Comparison of ENCODE assay signal across 9 cellular contexts in the genomic region with DNA sequence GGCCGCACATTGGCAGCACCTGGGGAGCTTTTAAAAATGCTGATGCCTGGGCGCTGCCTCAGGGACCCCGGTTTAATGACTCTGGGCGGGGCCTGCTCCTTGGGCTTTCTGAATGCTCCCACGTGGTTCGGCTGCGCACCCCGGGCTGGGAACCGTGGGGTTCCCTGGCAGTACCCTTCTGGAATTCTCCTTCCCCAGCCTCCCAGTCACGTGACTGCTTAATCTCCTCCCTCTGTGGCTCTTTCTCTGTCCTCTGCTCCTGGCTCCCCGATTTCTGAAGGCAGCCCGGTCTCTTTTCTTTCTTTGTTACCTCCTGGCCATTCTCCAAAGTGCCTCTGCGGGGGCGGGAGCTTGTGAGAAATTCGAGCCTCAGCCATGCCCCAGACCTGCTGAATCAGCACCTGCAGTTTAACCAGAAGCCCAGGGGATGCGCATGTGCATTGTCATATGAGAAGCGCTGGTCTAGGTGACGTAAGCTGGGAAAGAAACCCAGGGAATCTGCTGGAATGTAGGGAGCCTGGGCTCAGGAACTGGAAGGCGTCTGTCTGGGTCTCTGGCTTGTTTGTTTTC. TPM values are rescaled to one million over a fixed set of nuclear protein-coding genes. Genes with fewer than 3 reads are reported as not detected.
DNase-seq lines count a peak whose midpoint lies in the region; ATAC-seq and TF ChIP-seq lines count a peak whose summit lies in the region.
"Had no signal": no experiment of that assay in that cellular context is flagged by ENCODE, and none has a peak within 500 bp of the region (broad histone marks: within the 10 kb centered on the region; RNA-seq: fewer than 3 reads in every experiment).

No MANE protein-coding gene starts in this region.

- H3K27ac ChIP-seq in gastrocnemius medialis = peak overlapping the region; percentile 84 to 92 (median 86)

- ATAC-seq in left cardiac atrium = peak; percentile 79 to 80
- ATAC-seq in gastrocnemius medialis = peak; percentile 31 to 60
- no peak for ATAC-seq in HG03108 (IDR thresholded peaks at IDR 0.05; ENCODE audit: unreplicated experiment)

- peak in 1 of 2 donors; percentile 33 for TF ChIP-seq POLR2A in gastrocnemius medialis (IDR thresholded peaks at IDR 0.05)

- H3K4me3 ChIP-seq in H7 (ENCODE audit: insufficient read depth, low read depth, low read length) (peak overlapping the region; percentile 34), gastrocnemius medialis (peak overlapping the region in 2 of 4 donors; percentile 5 to 25)

- no peaks in the 10 kb centered on the region for H3K36me3 ChIP-seq in H7 (replicated peaks; ENCODE audit: control insufficient read depth, insufficient read depth, low read length)
- no peaks in the 10 kb centered on the region for H3K36me3 ChIP-seq in gastrocnemius medialis

- no peaks in the 10 kb centered on the region for H3K9me3 ChIP-seq in gastrocnemius medialis

- no peaks in the 10 kb centered on the region for H3K27me3 ChIP-seq in H7 (ENCODE audit: control insufficient read depth, insufficient read depth, low read length)
- no peaks in the 10 kb centered on the region for H3K27me3 ChIP-seq in gastrocnemius medialis

- intact Hi-C loops in left cardiac atrium (cut with DNase I) = no loop called here
- intact Hi-C loops in gastrocnemius medialis (cut with DNase I; ENCODE audit: low total_unique reads) = loop anchor here (10.0 kb wide), 1 partner anchor 1371 kb away; no protein-coding TSS in a partner anchor

- DNase-seq in H7 (peak; percentile 91), T1000 (lab: John Stamatoyannopoulos, UW) (peak; percentile 56), left cardiac atrium (peak; percentile 67), gastrocnemius medialis (peak; percentile 70 to 72), SKM-1 (lab: John Stamatoyannopoulos, UW; ENCODE audit: unreplicated experiment) (no peak), NOMO-1 treated with DMSO at 0.1 percent for 48 hours (lab: John Stamatoyannopoulos, UW; ENCODE audit: unreplicated experiment) (no peak), NCI-H526 treated with DMSO at 0.1 percent for 48 hours (lab: John Stamatoyannopoulos, UW) (no peak)
- DNase-seq: activated B cell treated with CpG ODN at 0.5 μM for 24 hours had no signal

- no peak for TF ChIP-seq CTCF in gastrocnemius medialis (IDR thresholded peaks at IDR 0.05 in 4 of 5, conservative IDR thresholded peaks at IDR 0.05 in 1 of 5)

- in situ Hi-C loops in gastrocnemius medialis (cut with MboI; ENCODE audit: low sequenced_read_pairs in 4 of 4) = no loop called here

- peaks cover 34 to 56% of the 10 kb centered on the region in 2 donors for H3K4me1 ChIP-seq in gastrocnemius medialis

RNA-seq across cellular contexts. Expression of gene CLCN4, which starts 16.6 kb away (rescaled TPM):
- 4.2 and 4.3 TPM in 2 replicates for total RNA-seq in H7 (2014; rRNA removed; shearing (Covaris generic))
- total RNA-seq in left cardiac atrium (10 to 100 TPM; 22.2 to 22.8 TPM), gastrocnemius medialis (100 to 1,000 TPM in 1 of 4 donors, 10 to 100 TPM in 3; 72.5 to 307 (median 84.4) TPM)

Comparison
In these comparisons a context has a peak if more than half of its experiments do, and no peak if none do; other contexts are left out.
1. DNase-seq: peak in H7 (single experiment), T1000 (single experiment), left cardiac atrium (single experiment) and gastrocnemius medialis (2 of 2); none in SKM-1 (single experiment), NOMO-1 treated with DMSO at 0.1 percent for 48 hours (single experiment) and NCI-H526 treated with DMSO at 0.1 percent for 48 hours (single experiment).